8 cellular contexts compared by ENCODE assay signal in genomic region chr11:117809236-117810055, GRCh38. TPM values are rescaled to one million over a fixed set of nuclear protein-coding genes. Genes with fewer than 3 reads are reported as not detected.
DNase-seq lines count a peak whose midpoint lies in the region; ATAC-seq and TF ChIP-seq lines count a peak whose summit lies in the region.

No MANE protein-coding gene starts in this region.

- TF ChIP-seq CTCF in right lobe of liver (IDR thresholded peaks at IDR 0.05): peak in 3 of 4 donors; percentile 32 to 42 (median 34)

- no peaks in the 10 kb centered on the region for H3K27me3 ChIP-seq in right lobe of liver

- whole genome bisulfite sequencing in right lobe of liver (ENCODE audit: insufficient coverage, low coverage, low lambda C conversion rate, missing lambda C conversion rate): 25% methylated on average over 11 of the region's 22 CpGs

- H3K27me3 Mint-ChIP-seq in T-helper 1 cell treated with Interleukin-12 subunit alpha and Interleukin-12 subunit beta and Interleukin-4 antibody, amounts not matched to agents 30 μg/mL and 1 μg/mL, for 36 hours (ENCODE audit: low read depth): no peaks in the 10 kb centered on the region
- H3K27me3 Mint-ChIP-seq in central memory CD8-positive, alpha-beta T cell: peaks cover 21% of the 10 kb centered on the region

- no peak overlapping the region for H3K27ac ChIP-seq in right lobe of liver

- peaks cover 25% of the 10 kb centered on the region for H3K4me1 Mint-ChIP-seq in T-helper 1 cell treated with Interleukin-12 subunit alpha and Interleukin-12 subunit beta and Interleukin-4 antibody, amounts not matched to agents 30 μg/mL and 1 μg/mL, for 36 hours (ENCODE audit: low read depth)
- H3K4me1 Mint-ChIP-seq in central memory CD8-positive, alpha-beta T cell: peaks cover 21% of the 10 kb centered on the region

- no peak for TF ChIP-seq POLR2A in right lobe of liver (IDR thresholded peaks at IDR 0.05)

- no peaks in the 10 kb centered on the region for H3K9me3 ChIP-seq in right lobe of liver

- no peaks in the 10 kb centered on the region for H3K9me3 Mint-ChIP-seq in T-helper 1 cell treated with Interleukin-12 subunit alpha and Interleukin-12 subunit beta and Interleukin-4 antibody, amounts not matched to agents 30 μg/mL and 1 μg/mL, for 36 hours
- H3K9me3 Mint-ChIP-seq in central memory CD8-positive, alpha-beta T cell: no peaks in the 10 kb centered on the region

- ATAC-seq in central memory CD8-positive, alpha-beta T cell (replicated peaks; ENCODE audit: extremely low read depth, poor library complexity, severe bottlenecking): peak; percentile 60
- peak; percentile 66 to 87 (median 79) for ATAC-seq in right lobe of liver
- ATAC-seq in HG02763 (IDR thresholded peaks at IDR 0.05; ENCODE audit: unreplicated experiment): no peak

- no peak overlapping the region for H3K4me3 Mint-ChIP-seq in T-helper 1 cell treated with Interleukin-12 subunit alpha and Interleukin-12 subunit beta and Interleukin-4 antibody, amounts not matched to agents 30 μg/mL and 1 μg/mL, for 36 hours
- H3K4me3 Mint-ChIP-seq in central memory CD8-positive, alpha-beta T cell: no peak overlapping the region

- no peaks in the 10 kb centered on the region for H3K4me1 ChIP-seq in right lobe of liver

- no peaks in the 10 kb centered on the region for H3K36me3 ChIP-seq in right lobe of liver

- intact Hi-C loops in right lobe of liver (cut with DNase I): loop anchor here in 1 of 2 donors (10.0 kb wide), 1 partner anchor 375 kb away; no protein-coding TSS in a partner anchor

- no peaks in the 10 kb centered on the region for H3K36me3 Mint-ChIP-seq in T-helper 1 cell treated with Interleukin-12 subunit alpha and Interleukin-12 subunit beta and Interleukin-4 antibody, amounts not matched to agents 30 μg/mL and 1 μg/mL, for 36 hours (ENCODE audit: low read depth)
- no peaks in the 10 kb centered on the region for H3K36me3 Mint-ChIP-seq in central memory CD8-positive, alpha-beta T cell (ENCODE audit: insufficient read depth)

- no peak overlapping the region for H3K4me3 ChIP-seq in right lobe of liver

- DNase-seq in stimulated activated CD4-positive, alpha-beta T cell treated with anti-CD3 and anti-CD28 coated beads, Interleukin-15, amount 100 ng/mL, for 24 hours: peak; percentile 68
- no peak for DNase-seq in stimulated activated CD4-positive, alpha-beta T cell treated with anti-CD3 and anti-CD28 coated beads, Interleukin-12 subunit alpha, Interleukin-12 subunit beta, amount 100 ng/mL, for 4 hours
- DNase-seq in NCI-H1105 (lab: John Stamatoyannopoulos, UW) (peak; percentile 29), right lobe of liver (peak in 2 of 3 donors; percentile 62 to 66), superior temporal gyrus (ENCODE audit: extremely low spot score) (peak; percentile 90)
- DNase-seq in central memory CD8-positive, alpha-beta T cell (ENCODE audit: low spot score in 2 of 2): no peak

- H3K27ac Mint-ChIP-seq in T-helper 1 cell treated with Interleukin-12 subunit alpha and Interleukin-12 subunit beta and Interleukin-4 antibody, amounts not matched to agents 30 μg/mL and 1 μg/mL, for 36 hours: peak overlapping the region; percentile 9
- H3K27ac Mint-ChIP-seq in central memory CD8-positive, alpha-beta T cell (ENCODE audit: low read depth): no peak overlapping the region

RNA-seq across cellular contexts. Expression of gene DSCAML1, which starts 12.4 kb away (rescaled TPM):
- under 1 TPM in 5 of 6 experiments, not detected in 1; 0.06 to 0.92 (median 0.22) TPM for total RNA-seq in right lobe of liver

RNA-seq across cellular contexts. Expression of gene FXYD2, which starts 15.1 kb away (rescaled TPM):
- 10 to 100 TPM in 5 of 6 experiments, 1 to 10 TPM in 1; 9.3 to 13.7 (median 11.4) TPM for total RNA-seq in right lobe of liver

Comparison
In these comparisons a context has a peak if more than half of its experiments do, and no peak if none do; other contexts are left out.
1. DNase-seq: peak in stimulated activated CD4-positive, alpha-beta T cell treated with anti-CD3 and anti-CD28 coated beads, Interleukin-15, amount 100 ng/mL, for 24 hours (single experiment), NCI-H1105 (single experiment), right lobe of liver (2 of 3) and superior temporal gyrus (single experiment); none in stimulated activated CD4-positive, alpha-beta T cell treated with anti-CD3 and anti-CD28 coated beads, Interleukin-12 subunit alpha, Interleukin-12 subunit beta, amount 100 ng/mL, for 4 hours (single experiment) and central memory CD8-positive, alpha-beta T cell (0 of 2).